ENCODE assay signal across 12 cellular contexts in the genomic region with DNA sequence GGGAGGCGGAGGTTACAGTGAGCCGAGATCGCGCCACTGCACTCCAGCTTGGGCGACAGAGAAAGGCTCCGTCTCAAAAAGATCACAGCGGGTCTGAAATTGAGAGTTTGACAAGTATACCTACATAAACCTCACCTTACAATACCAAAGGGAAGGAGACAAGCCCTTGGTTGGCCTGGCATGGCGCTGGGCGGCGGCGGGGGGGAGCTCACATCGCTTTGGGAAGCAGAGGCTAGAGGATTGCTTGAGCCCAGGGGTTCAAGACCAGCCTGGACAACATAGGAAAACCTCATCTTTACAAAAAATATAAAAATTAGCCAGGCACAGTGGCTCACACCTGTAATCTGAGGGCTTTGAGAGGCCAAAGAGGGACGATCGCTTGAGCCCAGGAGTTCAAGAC. TPM values are rescaled to one million over a fixed set of nuclear protein-coding genes. Genes with fewer than 3 reads are reported as not detected.
DNase-seq lines count a peak whose midpoint lies in the region; ATAC-seq and TF ChIP-seq lines count a peak whose summit lies in the region.
"Had no signal": no experiment of that assay in that cellular context is flagged by ENCODE, and none has a peak within 500 bp of the region (broad histone marks: within the 10 kb centered on the region; RNA-seq: fewer than 3 reads in every experiment).

No MANE protein-coding gene starts in this region.

- DNase-seq in cardiac muscle cell (ENCODE audit: low read depth in 1 of 2, low spot score in 1 of 2) (no peak), left ventricle myocardium superior (no peak), WTC11 (ENCODE audit: low spot score) (no peak), fibroblast of the aortic adventitia (ENCODE audit: low read depth) (no peak), posterior cingulate gyrus (no peak), GM19238 (ENCODE audit: insufficient read length, low spot score) (no peak)
- DNase-seq: gastrocnemius medialis, NCI-H1048 had no signal

- intact Hi-C loops in left ventricle myocardium superior (cut with micrococcal nuclease) (no loop called here), posterior cingulate gyrus (cut with DNase I) (loop anchor here (10.0 kb wide), 1 partner anchor 80 kb away; the partner anchor contains the start of genes BUD31 and PDAP1)

- peak overlapping the region; percentile 80 for H3K4me3 Mint-ChIP-seq in WTC11
- peak overlapping the region; percentile 98 for H3K4me3 Mint-ChIP-seq in stimulated activated memory B cell treated with anti-CD40 and anti-IgM and Interleukin-4, amounts not matched to agents 10 μg/mL and 1 μg/mL and 100 μg/mL, for 72 hours

- H3K4me1 ChIP-seq in cardiac muscle cell (ENCODE audit: low read depth): peaks cover 22% of the 10 kb centered on the region

- H3K4me1 Mint-ChIP-seq in WTC11: peaks cover 20% of the 10 kb centered on the region
- H3K4me1 Mint-ChIP-seq in stimulated activated memory B cell treated with anti-CD40 and anti-IgM and Interleukin-4, amounts not matched to agents 10 μg/mL and 1 μg/mL and 100 μg/mL, for 72 hours: peaks cover 44% of the 10 kb centered on the region

- no peaks in the 10 kb centered on the region for H3K36me3 Mint-ChIP-seq in WTC11
- no peaks in the 10 kb centered on the region for H3K36me3 Mint-ChIP-seq in stimulated activated memory B cell treated with anti-CD40 and anti-IgM and Interleukin-4, amounts not matched to agents 10 μg/mL and 1 μg/mL and 100 μg/mL, for 72 hours

- no peaks in the 10 kb centered on the region for H3K9me3 Mint-ChIP-seq in WTC11
- H3K9me3 Mint-ChIP-seq in stimulated activated memory B cell treated with anti-CD40 and anti-IgM and Interleukin-4, amounts not matched to agents 10 μg/mL and 1 μg/mL and 100 μg/mL, for 72 hours: no peaks in the 10 kb centered on the region

- H3K36me3 ChIP-seq in cardiac muscle cell: no peaks in the 10 kb centered on the region
- H3K36me3 ChIP-seq: gastrocnemius medialis, ovary, SJCRH30 had no signal

- no peaks in the 10 kb centered on the region for H3K9me3 ChIP-seq in cardiac muscle cell (ENCODE audit: low read depth)
- H3K9me3 ChIP-seq: gastrocnemius medialis, ovary, SJCRH30 had no signal

- no peak for ATAC-seq in left ventricle myocardium superior
- ATAC-seq in WTC11: no peak
- ATAC-seq in stimulated activated memory B cell treated with anti-CD40 and anti-IgM and Interleukin-4, amounts not matched to agents 10 μg/mL and 1 μg/mL and 100 μg/mL, for 72 hours: no peak
- no peak for ATAC-seq in HG02678 (IDR thresholded peaks at IDR 0.05; ENCODE audit: unreplicated experiment)

- H3K27ac ChIP-seq in cardiac muscle cell: no peak overlapping the region

- H3K27me3 Mint-ChIP-seq in WTC11 (ENCODE audit: low read depth): no peaks in the 10 kb centered on the region
- H3K27me3 Mint-ChIP-seq in stimulated activated memory B cell treated with anti-CD40 and anti-IgM and Interleukin-4, amounts not matched to agents 10 μg/mL and 1 μg/mL and 100 μg/mL, for 72 hours: no peaks in the 10 kb centered on the region

- peak overlapping the region; percentile 92 for H3K4me3 ChIP-seq in cardiac muscle cell
- H3K4me3 ChIP-seq in fibroblast of the aortic adventitia (ENCODE audit: low read depth, low read length): peak overlapping the region; percentile 99

- no peaks in the 10 kb centered on the region for H3K27me3 ChIP-seq in cardiac muscle cell
- H3K27me3 ChIP-seq: gastrocnemius medialis, ovary, SJCRH30 had no signal

- POLR2A ChIA-PET in WTC11 (lab: Charles Lee): no interaction called here

- no peak overlapping the region for H3K27ac Mint-ChIP-seq in WTC11
- H3K27ac Mint-ChIP-seq in stimulated activated memory B cell treated with anti-CD40 and anti-IgM and Interleukin-4, amounts not matched to agents 10 μg/mL and 1 μg/mL and 100 μg/mL, for 72 hours: peak overlapping the region; percentile 92

- CTCF ChIA-PET in WTC11 (lab: Charles Lee): interaction anchor here (0.6 kb wide), 1 partner anchor 9 kb away, joined by 4 read pairs; no protein-coding TSS in a partner anchor

- TF ChIP-seq CTCF in cardiac muscle cell (IDR thresholded peaks at IDR 0.05; ENCODE audit: low read depth, low read length) (no peak), WTC11 (IDR thresholded peaks at IDR 0.05) (no peak), fibroblast of the aortic adventitia (IDR thresholded peaks at IDR 0.05; ENCODE audit: insufficient read depth, low read length) (no peak)

TF ChIP-seq in WTC11, 78 proteins besides CTCF, POLR2A, EP300 and RAD21:
- TF ChIP-seq TEAD4 (CRISPR knock-in tag; IDR thresholded peaks at IDR 0.05): no peak
- no peak for TF ChIP-seq TEAD1 (CRISPR knock-in tag; IDR thresholded peaks at IDR 0.05)
- TF ChIP-seq, protein P1, sequence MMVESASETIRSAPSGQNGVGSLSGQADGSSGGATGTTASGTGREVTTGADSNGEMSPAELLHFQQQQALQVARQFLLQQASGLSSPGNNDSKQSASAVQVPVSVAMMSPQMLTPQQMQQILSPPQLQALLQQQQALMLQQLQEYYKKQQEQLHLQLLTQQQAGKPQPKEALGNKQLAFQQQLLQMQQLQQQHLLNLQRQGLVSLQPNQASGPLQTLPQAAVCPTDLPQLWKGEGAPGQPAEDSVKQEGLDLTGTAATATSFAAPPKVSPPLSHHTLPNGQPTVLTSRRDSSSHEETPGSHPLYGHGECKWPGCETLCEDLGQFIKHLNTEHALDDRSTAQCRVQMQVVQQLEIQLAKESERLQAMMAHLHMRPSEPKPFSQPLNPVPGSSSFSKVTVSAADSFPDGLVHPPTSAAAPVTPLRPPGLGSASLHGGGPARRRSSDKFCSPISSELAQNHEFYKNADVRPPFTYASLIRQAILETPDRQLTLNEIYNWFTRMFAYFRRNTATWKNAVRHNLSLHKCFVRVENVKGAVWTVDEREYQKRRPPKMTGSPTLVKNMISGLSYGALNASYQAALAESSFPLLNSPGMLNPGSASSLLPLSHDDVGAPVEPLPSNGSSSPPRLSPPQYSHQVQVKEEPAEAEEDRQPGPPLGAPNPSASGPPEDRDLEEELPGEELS (CRISPR knock-in tag; IDR thresholded peaks at IDR 0.05): no peak
- no peak for TF ChIP-seq CREM (CRISPR knock-in tag; IDR thresholded peaks at IDR 0.05)
- TF ChIP-seq OVOL2 (CRISPR knock-in tag; IDR thresholded peaks at IDR 0.05; ENCODE audit: borderline replicate concordance): no peak
- no peak for TF ChIP-seq MYBL2 (CRISPR knock-in tag; IDR thresholded peaks at IDR 0.05)
- no peak for TF ChIP-seq CBFB (CRISPR knock-in tag; IDR thresholded peaks at IDR 0.05; ENCODE audit: low read depth)
- TF ChIP-seq TCF7 (CRISPR knock-in tag; IDR thresholded peaks at IDR 0.05; ENCODE audit: low read depth): no peak
- TF ChIP-seq ZNF263 (CRISPR knock-in tag; IDR thresholded peaks at IDR 0.05; ENCODE audit: low read depth): no peak
- no peak for TF ChIP-seq GRHL2 (CRISPR knock-in tag; IDR thresholded peaks at IDR 0.05; ENCODE audit: insufficient replicate concordance, severe bottlenecking)
- TF ChIP-seq ZNF416 (CRISPR knock-in tag; IDR thresholded peaks at IDR 0.05): no peak
- TF ChIP-seq, protein P2, sequence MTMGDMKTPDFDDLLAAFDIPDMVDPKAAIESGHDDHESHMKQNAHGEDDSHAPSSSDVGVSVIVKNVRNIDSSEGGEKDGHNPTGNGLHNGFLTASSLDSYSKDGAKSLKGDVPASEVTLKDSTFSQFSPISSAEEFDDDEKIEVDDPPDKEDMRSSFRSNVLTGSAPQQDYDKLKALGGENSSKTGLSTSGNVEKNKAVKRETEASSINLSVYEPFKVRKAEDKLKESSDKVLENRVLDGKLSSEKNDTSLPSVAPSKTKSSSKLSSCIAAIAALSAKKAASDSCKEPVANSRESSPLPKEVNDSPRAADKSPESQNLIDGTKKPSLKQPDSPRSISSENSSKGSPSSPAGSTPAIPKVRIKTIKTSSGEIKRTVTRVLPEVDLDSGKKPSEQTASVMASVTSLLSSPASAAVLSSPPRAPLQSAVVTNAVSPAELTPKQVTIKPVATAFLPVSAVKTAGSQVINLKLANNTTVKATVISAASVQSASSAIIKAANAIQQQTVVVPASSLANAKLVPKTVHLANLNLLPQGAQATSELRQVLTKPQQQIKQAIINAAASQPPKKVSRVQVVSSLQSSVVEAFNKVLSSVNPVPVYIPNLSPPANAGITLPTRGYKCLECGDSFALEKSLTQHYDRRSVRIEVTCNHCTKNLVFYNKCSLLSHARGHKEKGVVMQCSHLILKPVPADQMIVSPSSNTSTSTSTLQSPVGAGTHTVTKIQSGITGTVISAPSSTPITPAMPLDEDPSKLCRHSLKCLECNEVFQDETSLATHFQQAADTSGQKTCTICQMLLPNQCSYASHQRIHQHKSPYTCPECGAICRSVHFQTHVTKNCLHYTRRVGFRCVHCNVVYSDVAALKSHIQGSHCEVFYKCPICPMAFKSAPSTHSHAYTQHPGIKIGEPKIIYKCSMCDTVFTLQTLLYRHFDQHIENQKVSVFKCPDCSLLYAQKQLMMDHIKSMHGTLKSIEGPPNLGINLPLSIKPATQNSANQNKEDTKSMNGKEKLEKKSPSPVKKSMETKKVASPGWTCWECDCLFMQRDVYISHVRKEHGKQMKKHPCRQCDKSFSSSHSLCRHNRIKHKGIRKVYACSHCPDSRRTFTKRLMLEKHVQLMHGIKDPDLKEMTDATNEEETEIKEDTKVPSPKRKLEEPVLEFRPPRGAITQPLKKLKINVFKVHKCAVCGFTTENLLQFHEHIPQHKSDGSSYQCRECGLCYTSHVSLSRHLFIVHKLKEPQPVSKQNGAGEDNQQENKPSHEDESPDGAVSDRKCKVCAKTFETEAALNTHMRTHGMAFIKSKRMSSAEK (CRISPR knock-in tag; IDR thresholded peaks at IDR 0.05; ENCODE audit: borderline replicate concordance): no peak

RNA-seq across cellular contexts. Expression of gene ARPC1A, which starts 1.1 kb away (rescaled TPM):
- 198 and 216 TPM in 2 replicates for total RNA-seq in cardiac muscle cell
- 331 and 385 TPM in 2 replicates for polyA plus RNA-seq in cardiac muscle cell
- total RNA-seq in left ventricle myocardium superior: 161 TPM
- total RNA-seq in WTC11 (2021): 149 to 160 TPM (median 150 TPM) in 3 replicates
- total RNA-seq in fibroblast of the aortic adventitia (ENCODE audit: low replicate concordance): 85.0 and 253 TPM in 2 replicates

RNA-seq across cellular contexts. Expression of gene ARPC1B, which starts 50.0 kb away (rescaled TPM):
- 38.7 and 61.7 TPM in 2 replicates for total RNA-seq in cardiac muscle cell
- polyA plus RNA-seq in cardiac muscle cell: 49.3 and 56.1 TPM in 2 replicates
- total RNA-seq in left ventricle myocardium superior: 38.7 TPM
- 63.3 to 70.2 TPM (median 66.2 TPM) in 3 replicates for total RNA-seq in WTC11 (2021)
- 249 and 358 TPM in 2 replicates for total RNA-seq in fibroblast of the aortic adventitia (ENCODE audit: low replicate concordance)

RNA-seq across cellular contexts. Expression of gene MYH16, which starts 51.9 kb away (rescaled TPM):
- total RNA-seq in cardiac muscle cell (not detected in 2 replicates), left ventricle myocardium superior (not detected), WTC11 (2021) (not detected in 3 replicates), fibroblast of the aortic adventitia (ENCODE audit: low replicate concordance) (not detected in 2 replicates)
- 0.09 and 0.15 TPM in 2 replicates for polyA plus RNA-seq in cardiac muscle cell
- total RNA-seq: gastrocnemius medialis, ovary had no signal
- polyA plus RNA-seq: ovary had no signal
